Comparison of ENCODE assay signal across 1 cellular context in the genomic region with DNA sequence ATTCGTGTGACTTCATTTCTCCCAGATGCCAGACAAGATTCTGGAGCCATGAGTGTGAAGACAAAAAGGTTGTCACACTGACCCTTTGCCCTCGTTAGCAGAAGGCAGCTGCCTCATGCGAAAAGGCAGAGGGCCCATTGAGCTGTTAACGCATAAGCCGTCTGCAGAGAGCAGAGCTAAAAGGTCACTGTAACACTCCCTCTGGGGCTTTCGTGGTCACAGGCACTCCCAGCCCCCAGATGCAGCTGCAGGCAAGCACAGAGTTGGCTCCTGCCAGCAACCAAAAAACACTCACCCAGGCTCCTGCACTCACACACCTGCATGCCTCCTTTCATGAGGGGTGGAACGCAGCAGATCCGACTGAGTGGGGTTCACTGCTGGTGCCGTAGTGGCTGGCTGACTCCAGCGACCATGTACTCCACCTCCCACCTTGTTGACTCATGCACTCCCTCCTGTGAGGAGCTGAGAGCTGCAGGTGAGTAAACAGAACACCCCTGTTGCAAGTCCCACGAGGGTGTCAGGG.
A peak's percentile ranks its signal among the peaks of the same experiment; 100 is the strongest.
TF ChIP-seq lines count a peak whose summit lies in the region.

No MANE protein-coding gene starts in this region.

TF ChIP-seq in HepG2, 621 proteins besides CTCF, POLR2A, EP300 and RAD21 (continued from another document and continues in another):
- TF ChIP-seq, protein P1, sequence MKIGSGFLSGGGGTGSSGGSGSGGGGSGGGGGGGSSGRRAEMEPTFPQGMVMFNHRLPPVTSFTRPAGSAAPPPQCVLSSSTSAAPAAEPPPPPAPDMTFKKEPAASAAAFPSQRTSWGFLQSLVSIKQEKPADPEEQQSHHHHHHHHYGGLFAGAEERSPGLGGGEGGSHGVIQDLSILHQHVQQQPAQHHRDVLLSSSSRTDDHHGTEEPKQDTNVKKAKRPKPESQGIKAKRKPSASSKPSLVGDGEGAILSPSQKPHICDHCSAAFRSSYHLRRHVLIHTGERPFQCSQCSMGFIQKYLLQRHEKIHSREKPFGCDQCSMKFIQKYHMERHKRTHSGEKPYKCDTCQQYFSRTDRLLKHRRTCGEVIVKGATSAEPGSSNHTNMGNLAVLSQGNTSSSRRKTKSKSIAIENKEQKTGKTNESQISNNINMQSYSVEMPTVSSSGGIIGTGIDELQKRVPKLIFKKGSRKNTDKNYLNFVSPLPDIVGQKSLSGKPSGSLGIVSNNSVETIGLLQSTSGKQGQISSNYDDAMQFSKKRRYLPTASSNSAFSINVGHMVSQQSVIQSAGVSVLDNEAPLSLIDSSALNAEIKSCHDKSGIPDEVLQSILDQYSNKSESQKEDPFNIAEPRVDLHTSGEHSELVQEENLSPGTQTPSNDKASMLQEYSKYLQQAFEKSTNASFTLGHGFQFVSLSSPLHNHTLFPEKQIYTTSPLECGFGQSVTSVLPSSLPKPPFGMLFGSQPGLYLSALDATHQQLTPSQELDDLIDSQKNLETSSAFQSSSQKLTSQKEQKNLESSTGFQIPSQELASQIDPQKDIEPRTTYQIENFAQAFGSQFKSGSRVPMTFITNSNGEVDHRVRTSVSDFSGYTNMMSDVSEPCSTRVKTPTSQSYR (CRISPR knock-in tag; IDR thresholded peaks at IDR 0.05; ENCODE audit: borderline replicate concordance) = no peak
- TF ChIP-seq HCFC1 (IDR thresholded peaks at IDR 0.05; ENCODE audit: low read depth, low read length) = no peak
- TF ChIP-seq, protein P2, sequence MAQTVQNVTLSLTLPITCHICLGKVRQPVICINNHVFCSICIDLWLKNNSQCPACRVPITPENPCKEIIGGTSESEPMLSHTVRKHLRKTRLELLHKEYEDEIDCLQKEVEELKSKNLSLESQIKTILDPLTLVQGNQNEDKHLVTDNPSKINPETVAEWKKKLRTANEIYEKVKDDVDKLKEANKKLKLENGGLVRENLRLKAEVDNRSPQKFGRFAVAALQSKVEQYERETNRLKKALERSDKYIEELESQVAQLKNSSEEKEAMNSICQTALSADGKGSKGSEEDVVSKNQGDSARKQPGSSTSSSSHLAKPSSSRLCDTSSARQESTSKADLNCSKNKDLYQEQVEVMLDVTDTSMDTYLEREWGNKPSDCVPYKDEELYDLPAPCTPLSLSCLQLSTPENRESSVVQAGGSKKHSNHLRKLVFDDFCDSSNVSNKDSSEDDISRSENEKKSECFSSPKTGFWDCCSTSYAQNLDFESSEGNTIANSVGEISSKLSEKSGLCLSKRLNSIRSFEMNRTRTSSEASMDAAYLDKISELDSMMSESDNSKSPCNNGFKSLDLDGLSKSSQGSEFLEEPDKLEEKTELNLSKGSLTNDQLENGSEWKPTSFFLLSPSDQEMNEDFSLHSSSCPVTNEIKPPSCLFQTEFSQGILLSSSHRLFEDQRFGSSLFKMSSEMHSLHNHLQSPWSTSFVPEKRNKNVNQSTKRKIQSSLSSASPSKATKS (CRISPR knock-in tag; IDR thresholded peaks at IDR 0.05) = no peak
- no peak for TF ChIP-seq ATF1 (CRISPR knock-in tag; IDR thresholded peaks at IDR 0.05)
- TF ChIP-seq, protein P3, sequence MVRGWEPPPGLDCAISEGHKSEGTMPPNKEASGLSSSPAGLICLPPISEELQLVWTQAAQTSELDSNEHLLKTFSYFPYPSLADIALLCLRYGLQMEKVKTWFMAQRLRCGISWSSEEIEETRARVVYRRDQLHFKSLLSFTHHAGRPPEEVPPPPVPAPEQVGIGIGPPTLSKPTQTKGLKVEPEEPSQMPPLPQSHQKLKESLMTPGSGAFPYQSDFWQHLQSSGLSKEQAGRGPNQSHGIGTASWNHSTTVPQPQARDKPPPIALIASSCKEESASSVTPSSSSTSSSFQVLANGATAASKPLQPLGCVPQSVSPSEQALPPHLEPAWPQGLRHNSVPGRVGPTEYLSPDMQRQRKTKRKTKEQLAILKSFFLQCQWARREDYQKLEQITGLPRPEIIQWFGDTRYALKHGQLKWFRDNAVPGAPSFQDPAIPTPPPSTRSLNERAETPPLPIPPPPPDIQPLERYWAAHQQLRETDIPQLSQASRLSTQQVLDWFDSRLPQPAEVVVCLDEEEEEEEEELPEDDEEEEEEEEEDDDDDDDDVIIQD (CRISPR knock-in tag; IDR thresholded peaks at IDR 0.05; ENCODE audit: low read depth) = 0 out of 2 replicates have a peak, but pooled peaks have one; percentile 12
- TF ChIP-seq MTF2 (CRISPR knock-in tag; IDR thresholded peaks at IDR 0.05; ENCODE audit: borderline replicate concordance) = no peak
- TF ChIP-seq ZFP36L2 (CRISPR knock-in tag; IDR thresholded peaks at IDR 0.05) = no peak
- TF ChIP-seq, protein P4, sequence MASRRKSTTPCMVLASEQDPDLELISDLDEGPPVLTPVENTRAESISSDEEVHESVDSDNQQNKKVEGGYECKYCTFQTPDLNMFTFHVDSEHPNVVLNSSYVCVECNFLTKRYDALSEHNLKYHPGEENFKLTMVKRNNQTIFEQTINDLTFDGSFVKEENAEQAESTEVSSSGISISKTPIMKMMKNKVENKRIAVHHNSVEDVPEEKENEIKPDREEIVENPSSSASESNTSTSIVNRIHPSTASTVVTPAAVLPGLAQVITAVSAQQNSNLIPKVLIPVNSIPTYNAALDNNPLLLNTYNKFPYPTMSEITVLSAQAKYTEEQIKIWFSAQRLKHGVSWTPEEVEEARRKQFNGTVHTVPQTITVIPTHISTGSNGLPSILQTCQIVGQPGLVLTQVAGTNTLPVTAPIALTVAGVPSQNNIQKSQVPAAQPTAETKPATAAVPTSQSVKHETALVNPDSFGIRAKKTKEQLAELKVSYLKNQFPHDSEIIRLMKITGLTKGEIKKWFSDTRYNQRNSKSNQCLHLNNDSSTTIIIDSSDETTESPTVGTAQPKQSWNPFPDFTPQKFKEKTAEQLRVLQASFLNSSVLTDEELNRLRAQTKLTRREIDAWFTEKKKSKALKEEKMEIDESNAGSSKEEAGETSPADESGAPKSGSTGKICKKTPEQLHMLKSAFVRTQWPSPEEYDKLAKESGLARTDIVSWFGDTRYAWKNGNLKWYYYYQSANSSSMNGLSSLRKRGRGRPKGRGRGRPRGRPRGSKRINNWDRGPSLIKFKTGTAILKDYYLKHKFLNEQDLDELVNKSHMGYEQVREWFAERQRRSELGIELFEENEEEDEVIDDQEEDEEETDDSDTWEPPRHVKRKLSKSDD (CRISPR knock-in tag; IDR thresholded peaks at IDR 0.05; ENCODE audit: low read depth) = no peak
- TF ChIP-seq SETDB1 (CRISPR knock-in tag; IDR thresholded peaks at IDR 0.05; ENCODE audit: borderline replicate concordance) = no peak
- TF ChIP-seq ZSCAN22 (CRISPR knock-in tag; IDR thresholded peaks at IDR 0.05) = no peak
- TF ChIP-seq CC2D1A (CRISPR knock-in tag; IDR thresholded peaks at IDR 0.05) = no peak
- TF ChIP-seq, protein P5, sequence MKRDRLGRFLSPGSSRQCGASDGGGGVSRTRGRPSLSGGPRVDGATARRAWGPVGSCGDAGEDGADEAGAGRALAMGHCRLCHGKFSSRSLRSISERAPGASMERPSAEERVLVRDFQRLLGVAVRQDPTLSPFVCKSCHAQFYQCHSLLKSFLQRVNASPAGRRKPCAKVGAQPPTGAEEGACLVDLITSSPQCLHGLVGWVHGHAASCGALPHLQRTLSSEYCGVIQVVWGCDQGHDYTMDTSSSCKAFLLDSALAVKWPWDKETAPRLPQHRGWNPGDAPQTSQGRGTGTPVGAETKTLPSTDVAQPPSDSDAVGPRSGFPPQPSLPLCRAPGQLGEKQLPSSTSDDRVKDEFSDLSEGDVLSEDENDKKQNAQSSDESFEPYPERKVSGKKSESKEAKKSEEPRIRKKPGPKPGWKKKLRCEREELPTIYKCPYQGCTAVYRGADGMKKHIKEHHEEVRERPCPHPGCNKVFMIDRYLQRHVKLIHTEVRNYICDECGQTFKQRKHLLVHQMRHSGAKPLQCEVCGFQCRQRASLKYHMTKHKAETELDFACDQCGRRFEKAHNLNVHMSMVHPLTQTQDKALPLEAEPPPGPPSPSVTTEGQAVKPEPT (CRISPR knock-in tag; IDR thresholded peaks at IDR 0.05; ENCODE audit: low read depth) = no peak
- peak; percentile 16; the same call in 1 of the 2 replicates for TF ChIP-seq STAG1 (CRISPR knock-in tag; IDR thresholded peaks at IDR 0.05)
- no peak for TF ChIP-seq BRD4 (CRISPR knock-in tag; IDR thresholded peaks at IDR 0.05)
- TF ChIP-seq NFATC3 (CRISPR knock-in tag; IDR thresholded peaks at IDR 0.05) = no peak
- TF ChIP-seq ZNF776 (CRISPR knock-in tag; IDR thresholded peaks at IDR 0.05) = no peak
- TF ChIP-seq, protein P6, sequence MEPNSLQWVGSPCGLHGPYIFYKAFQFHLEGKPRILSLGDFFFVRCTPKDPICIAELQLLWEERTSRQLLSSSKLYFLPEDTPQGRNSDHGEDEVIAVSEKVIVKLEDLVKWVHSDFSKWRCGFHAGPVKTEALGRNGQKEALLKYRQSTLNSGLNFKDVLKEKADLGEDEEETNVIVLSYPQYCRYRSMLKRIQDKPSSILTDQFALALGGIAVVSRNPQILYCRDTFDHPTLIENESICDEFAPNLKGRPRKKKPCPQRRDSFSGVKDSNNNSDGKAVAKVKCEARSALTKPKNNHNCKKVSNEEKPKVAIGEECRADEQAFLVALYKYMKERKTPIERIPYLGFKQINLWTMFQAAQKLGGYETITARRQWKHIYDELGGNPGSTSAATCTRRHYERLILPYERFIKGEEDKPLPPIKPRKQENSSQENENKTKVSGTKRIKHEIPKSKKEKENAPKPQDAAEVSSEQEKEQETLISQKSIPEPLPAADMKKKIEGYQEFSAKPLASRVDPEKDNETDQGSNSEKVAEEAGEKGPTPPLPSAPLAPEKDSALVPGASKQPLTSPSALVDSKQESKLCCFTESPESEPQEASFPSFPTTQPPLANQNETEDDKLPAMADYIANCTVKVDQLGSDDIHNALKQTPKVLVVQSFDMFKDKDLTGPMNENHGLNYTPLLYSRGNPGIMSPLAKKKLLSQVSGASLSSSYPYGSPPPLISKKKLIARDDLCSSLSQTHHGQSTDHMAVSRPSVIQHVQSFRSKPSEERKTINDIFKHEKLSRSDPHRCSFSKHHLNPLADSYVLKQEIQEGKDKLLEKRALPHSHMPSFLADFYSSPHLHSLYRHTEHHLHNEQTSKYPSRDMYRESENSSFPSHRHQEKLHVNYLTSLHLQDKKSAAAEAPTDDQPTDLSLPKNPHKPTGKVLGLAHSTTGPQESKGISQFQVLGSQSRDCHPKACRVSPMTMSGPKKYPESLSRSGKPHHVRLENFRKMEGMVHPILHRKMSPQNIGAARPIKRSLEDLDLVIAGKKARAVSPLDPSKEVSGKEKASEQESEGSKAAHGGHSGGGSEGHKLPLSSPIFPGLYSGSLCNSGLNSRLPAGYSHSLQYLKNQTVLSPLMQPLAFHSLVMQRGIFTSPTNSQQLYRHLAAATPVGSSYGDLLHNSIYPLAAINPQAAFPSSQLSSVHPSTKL (CRISPR knock-in tag; IDR thresholded peaks at IDR 0.05) = peak; percentile 69
- TF ChIP-seq ZNF343 (CRISPR knock-in tag; IDR thresholded peaks at IDR 0.05) = no peak
- TF ChIP-seq, protein P7, sequence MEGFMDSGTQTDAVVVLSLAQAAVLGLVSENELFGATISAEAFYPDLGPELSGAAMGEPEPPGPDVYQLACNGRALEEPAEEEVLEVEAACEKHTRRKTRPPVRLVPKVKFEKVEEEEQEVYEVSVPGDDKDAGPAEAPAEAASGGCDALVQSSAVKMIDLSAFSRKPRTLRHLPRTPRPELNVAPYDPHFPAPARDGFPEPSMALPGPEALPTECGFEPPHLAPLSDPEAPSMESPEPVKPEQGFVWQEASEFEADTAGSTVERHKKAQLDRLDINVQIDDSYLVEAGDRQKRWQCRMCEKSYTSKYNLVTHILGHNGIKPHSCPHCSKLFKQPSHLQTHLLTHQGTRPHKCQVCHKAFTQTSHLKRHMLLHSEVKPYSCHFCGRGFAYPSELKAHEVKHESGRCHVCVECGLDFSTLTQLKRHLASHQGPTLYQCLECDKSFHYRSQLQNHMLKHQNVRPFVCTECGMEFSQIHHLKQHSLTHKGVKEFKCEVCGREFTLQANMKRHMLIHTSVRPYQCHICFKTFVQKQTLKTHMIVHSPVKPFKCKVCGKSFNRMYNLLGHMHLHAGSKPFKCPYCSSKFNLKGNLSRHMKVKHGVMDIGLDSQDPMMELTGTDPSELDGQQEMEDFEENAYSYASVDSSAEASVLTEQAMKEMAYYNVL (CRISPR knock-in tag; IDR thresholded peaks at IDR 0.05; ENCODE audit: borderline replicate concordance) = peak; percentile 71; the same call in 1 of the 2 replicates
- no peak for TF ChIP-seq ZNF317 (CRISPR knock-in tag; IDR thresholded peaks at IDR 0.05)
- no peak for TF ChIP-seq PAF1 (CRISPR knock-in tag; IDR thresholded peaks at IDR 0.05)
- no peak for TF ChIP-seq SYNCRIP (IDR thresholded peaks at IDR 0.05; ENCODE audit: insufficient read depth, low read depth, low read length)
- TF ChIP-seq SP5 (CRISPR knock-in tag; IDR thresholded peaks at IDR 0.05; ENCODE audit: borderline replicate concordance, low read depth) = peak; percentile 65
- no peak for TF ChIP-seq TRIM24 (CRISPR knock-in tag; IDR thresholded peaks at IDR 0.05)
- no peak for TF ChIP-seq ISL2 (CRISPR knock-in tag; IDR thresholded peaks at IDR 0.05)
- no peak for TF ChIP-seq ZNF747 (CRISPR knock-in tag; IDR thresholded peaks at IDR 0.05; ENCODE audit: borderline replicate concordance)
- TF ChIP-seq ZNF264 (CRISPR knock-in tag; IDR thresholded peaks at IDR 0.05) = 0 out of 2 replicates have a peak, but pooled peaks have one; percentile 32
- TF ChIP-seq, protein P8, sequence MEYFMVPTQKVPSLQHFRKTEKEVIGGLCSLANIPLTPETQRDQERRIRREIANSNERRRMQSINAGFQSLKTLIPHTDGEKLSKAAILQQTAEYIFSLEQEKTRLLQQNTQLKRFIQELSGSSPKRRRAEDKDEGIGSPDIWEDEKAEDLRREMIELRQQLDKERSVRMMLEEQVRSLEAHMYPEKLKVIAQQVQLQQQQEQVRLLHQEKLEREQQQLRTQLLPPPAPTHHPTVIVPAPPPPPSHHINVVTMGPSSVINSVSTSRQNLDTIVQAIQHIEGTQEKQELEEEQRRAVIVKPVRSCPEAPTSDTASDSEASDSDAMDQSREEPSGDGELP (IDR thresholded peaks at IDR 0.05; ENCODE audit: borderline replicate concordance, low read depth) = peak; percentile 52; the same call in 1 of the 2 replicates
- no peak for TF ChIP-seq ZNF30 (CRISPR knock-in tag; IDR thresholded peaks at IDR 0.05)
- no peak for TF ChIP-seq ZNF20 (CRISPR knock-in tag; IDR thresholded peaks at IDR 0.05)
- peak; percentile 25 for TF ChIP-seq ZNF883 (CRISPR knock-in tag; IDR thresholded peaks at IDR 0.05; ENCODE audit: not compliant biosample characterization)
- TF ChIP-seq ZFY (CRISPR knock-in tag; IDR thresholded peaks at IDR 0.05) = no peak; the same call in 1 of the 2 replicates
- no peak for TF ChIP-seq ZNF10 (CRISPR knock-in tag; IDR thresholded peaks at IDR 0.05; ENCODE audit: borderline replicate concordance, low read depth)
- peak; percentile 35; the same call in 1 of the 2 replicates for TF ChIP-seq MEF2D (CRISPR knock-in tag; IDR thresholded peaks at IDR 0.05)
- TF ChIP-seq JUN (CRISPR knock-in tag; IDR thresholded peaks at IDR 0.05) = no peak
- TF ChIP-seq, protein P9, sequence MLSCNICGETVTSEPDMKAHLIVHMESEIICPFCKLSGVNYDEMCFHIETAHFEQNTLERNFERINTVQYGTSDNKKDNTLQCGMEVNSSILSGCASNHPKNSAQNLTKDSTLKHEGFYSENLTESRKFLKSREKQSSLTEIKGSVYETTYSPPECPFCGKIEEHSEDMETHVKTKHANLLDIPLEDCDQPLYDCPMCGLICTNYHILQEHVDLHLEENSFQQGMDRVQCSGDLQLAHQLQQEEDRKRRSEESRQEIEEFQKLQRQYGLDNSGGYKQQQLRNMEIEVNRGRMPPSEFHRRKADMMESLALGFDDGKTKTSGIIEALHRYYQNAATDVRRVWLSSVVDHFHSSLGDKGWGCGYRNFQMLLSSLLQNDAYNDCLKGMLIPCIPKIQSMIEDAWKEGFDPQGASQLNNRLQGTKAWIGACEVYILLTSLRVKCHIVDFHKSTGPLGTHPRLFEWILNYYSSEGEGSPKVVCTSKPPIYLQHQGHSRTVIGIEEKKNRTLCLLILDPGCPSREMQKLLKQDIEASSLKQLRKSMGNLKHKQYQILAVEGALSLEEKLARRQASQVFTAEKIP (CRISPR knock-in tag; IDR thresholded peaks at IDR 0.05; ENCODE audit: borderline replicate concordance) = no peak
- TF ChIP-seq MIXL1 (CRISPR knock-in tag; IDR thresholded peaks at IDR 0.05) = no peak
- no peak for TF ChIP-seq ATRX (CRISPR knock-in tag; IDR thresholded peaks at IDR 0.05; ENCODE audit: borderline replicate concordance)
